Comparison of ENCODE assay signal across 9 cellular contexts in the genomic region with DNA sequence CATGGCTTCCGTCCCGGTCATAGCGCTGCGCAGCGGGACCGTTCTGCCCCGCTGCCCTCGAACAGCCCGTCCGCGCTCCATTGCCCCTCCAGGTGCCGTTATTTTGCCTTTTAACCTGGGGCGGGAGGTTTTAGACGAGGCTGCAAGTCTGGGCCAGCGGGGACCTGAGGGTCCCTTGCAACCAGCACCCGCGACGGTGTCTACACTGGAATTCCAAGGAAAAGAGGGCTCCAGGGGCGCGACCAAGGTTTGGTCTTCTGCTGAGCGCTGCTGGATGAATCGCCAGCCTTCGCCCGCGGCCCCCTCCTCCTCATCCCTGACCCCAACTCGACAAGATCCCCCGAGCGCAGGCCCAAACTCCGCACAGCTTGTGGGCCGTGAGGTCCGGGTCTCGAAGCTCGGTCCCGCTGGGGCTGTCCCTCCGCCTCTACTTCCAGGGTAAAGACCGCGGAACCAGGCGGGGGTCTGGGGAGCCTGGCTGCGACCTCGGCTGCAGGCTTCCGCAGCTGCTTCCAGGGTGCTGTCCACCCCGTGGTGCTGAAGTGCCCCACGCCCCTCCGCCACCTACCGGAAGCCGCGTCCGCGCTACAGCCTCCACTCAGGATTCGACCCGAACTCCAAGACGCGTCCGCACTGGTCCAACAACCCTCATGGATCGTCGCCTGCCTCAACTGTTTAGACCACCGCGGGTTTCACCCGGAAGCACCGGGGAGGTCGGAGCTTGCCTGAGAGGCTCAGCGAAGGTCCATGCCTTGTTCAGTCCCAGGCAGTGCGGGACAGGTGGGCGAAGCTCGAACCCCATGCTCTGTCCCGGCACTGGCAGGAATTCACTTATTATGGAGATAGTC. TPM values are rescaled to one million over a fixed set of nuclear protein-coding genes. Genes with fewer than 3 reads are reported as not detected.
A peak's percentile ranks its signal among the peaks of the same experiment; 100 is the strongest.
DNase-seq lines count a peak whose midpoint lies in the region; ATAC-seq and TF ChIP-seq lines count a peak whose summit lies in the region.
"Had no signal": no experiment of that assay in that cellular context is flagged by ENCODE, and none has a peak within 500 bp of the region (broad histone marks: within the 10 kb centered on the region; RNA-seq: fewer than 3 reads in every experiment).

No MANE protein-coding gene starts in this region.

- H3K4me3 ChIP-seq in RWPE2 (ENCODE audit: severe bottlenecking) (no peak overlapping the region), left ventricle myocardium inferior (peak overlapping the region; percentile 53)

- CTCF ChIA-PET in Calu3 (lab: Charles Lee): no interaction called here

- TF ChIP-seq CTCF in RWPE2 (IDR thresholded peaks at IDR 0.05; ENCODE audit: poor library complexity, severe bottlenecking) (peak; percentile 80), left ventricle myocardium inferior (IDR thresholded peaks at IDR 0.05; ENCODE audit: borderline replicate concordance) (peak; percentile 72), Calu3 (IDR thresholded peaks at IDR 0.05; ENCODE audit: unreplicated experiment) (no peak)

- H3K4me1 ChIP-seq in RWPE2 (ENCODE audit: insufficient read depth, poor library complexity, severe bottlenecking): no peaks in the 10 kb centered on the region
- H3K4me1 ChIP-seq in left ventricle myocardium inferior: peaks cover 59% of the 10 kb centered on the region

- BruUV-seq in Calu3 (replicated peaks; lab: Mats Ljungman, UMichigan): no TSS peak

- intact Hi-C loops in left ventricle myocardium inferior (cut with micrococcal nuclease): loop anchor here (10.0 kb wide), 1 partner anchor 295 kb away; no protein-coding TSS in a partner anchor
- intact Hi-C loops in sciatic nerve (cut with DNase I): loop anchor here (10.0 kb wide), 1 partner anchor 295 kb away; no protein-coding TSS in a partner anchor
- intact Hi-C loops in Calu3 (cut with micrococcal nuclease; ENCODE audit: unreplicated experiment): loop anchor here (10.0 kb wide), 1 partner anchor 295 kb away; no protein-coding TSS in a partner anchor

- H3K36me3 Mint-ChIP-seq in activated naive CD8-positive, alpha-beta T cell treated with anti-CD3 and anti-CD28 coated beads for 36 hours: peaks cover 2% of the 10 kb centered on the region
- H3K36me3 Mint-ChIP-seq in Calu3 (ENCODE audit: insufficient read depth, unreplicated experiment): peaks cover 16% of the 10 kb centered on the region

- H3K36me3 ChIP-seq in RWPE2 (ENCODE audit: low read depth): no peaks in the 10 kb centered on the region
- no peaks in the 10 kb centered on the region for H3K36me3 ChIP-seq in left ventricle myocardium inferior

- H3K27ac ChIP-seq in RWPE2 (ENCODE audit: poor library complexity, severe bottlenecking) (no peak overlapping the region), left ventricle myocardium inferior (replicated peaks) (no peak overlapping the region)
- H3K27ac ChIP-seq: KMS-11 had no signal

- H3K4me1 Mint-ChIP-seq in activated naive CD8-positive, alpha-beta T cell treated with anti-CD3 and anti-CD28 coated beads for 36 hours: peaks cover 22% of the 10 kb centered on the region
- H3K4me1 Mint-ChIP-seq in Calu3 (ENCODE audit: low read depth, unreplicated experiment): peaks cover 20% of the 10 kb centered on the region

- ATAC-seq in RWPE2 (ENCODE audit: low read depth) (peak; percentile 17; the same call in 1 of the 3 replicates), sciatic nerve (peak; percentile 51)

- H3K4me3 Mint-ChIP-seq in activated naive CD8-positive, alpha-beta T cell treated with anti-CD3 and anti-CD28 coated beads for 36 hours: no peak overlapping the region
- no peak overlapping the region for H3K4me3 Mint-ChIP-seq in Calu3 (ENCODE audit: low read depth, unreplicated experiment)

- no peaks in the 10 kb centered on the region for H3K9me3 ChIP-seq in RWPE2 (ENCODE audit: severe bottlenecking)
- no peaks in the 10 kb centered on the region for H3K9me3 ChIP-seq in left ventricle myocardium inferior (replicated peaks)

- H3K27me3 ChIP-seq in RWPE2 (ENCODE audit: insufficient read depth, poor library complexity, severe bottlenecking) (peaks cover 44% of the 10 kb centered on the region), left ventricle myocardium inferior (ENCODE audit: low read depth) (peaks cover 60% of the 10 kb centered on the region)

- no peak overlapping the region for H3K27ac Mint-ChIP-seq in activated naive CD8-positive, alpha-beta T cell treated with anti-CD3 and anti-CD28 coated beads for 36 hours
- no peak overlapping the region for H3K27ac Mint-ChIP-seq in Calu3 (ENCODE audit: unreplicated experiment)

- H3K27me3 Mint-ChIP-seq in activated naive CD8-positive, alpha-beta T cell treated with anti-CD3 and anti-CD28 coated beads for 36 hours: peaks cover 82% of the 10 kb centered on the region
- peaks cover 24% of the 10 kb centered on the region for H3K27me3 Mint-ChIP-seq in Calu3 (ENCODE audit: unreplicated experiment)

- peaks cover 4% of the 10 kb centered on the region for H3K9me3 Mint-ChIP-seq in activated naive CD8-positive, alpha-beta T cell treated with anti-CD3 and anti-CD28 coated beads for 36 hours
- no peaks in the 10 kb centered on the region for H3K9me3 Mint-ChIP-seq in Calu3 (ENCODE audit: low read depth, unreplicated experiment)

- DNase-seq in EH (ENCODE audit: low read depth): peak; percentile 69
- DNase-seq in RWPE2 (ENCODE audit: low spot score): no peak
- DNase-seq in activated naive CD8-positive, alpha-beta T cell treated with anti-CD3 and anti-CD28 coated beads for 36 hours: peak; percentile 67
- DNase-seq in left ventricle myocardium inferior: peak; percentile 80
- peak; percentile 84 for DNase-seq in sciatic nerve (ENCODE audit: low spot score)
- DNase-seq in SKM-1 (lab: John Stamatoyannopoulos, UW; ENCODE audit: unreplicated experiment): no peak
- DNase-seq in Calu3: no peak
- DNase-seq in NCI-H1930 (lab: John Stamatoyannopoulos, UW): no peak

RNA-seq across cellular contexts. Expression of a gene that starts 10.1 kb away (rescaled TPM):
- total RNA-seq in activated naive CD8-positive, alpha-beta T cell treated with anti-CD3 and anti-CD28 coated beads for 36 hours: not detected
- total RNA-seq in left ventricle myocardium inferior: 12.9 TPM
- 13.6 TPM for total RNA-seq in sciatic nerve
- 0.78 and 1.1 TPM in 2 replicates for total RNA-seq in Calu3 (2022)

Comparison
In these comparisons a context has a peak if more than half of its experiments do, and no peak if none do; other contexts are left out.
1. DNase-seq: peak in EH (single experiment), activated naive CD8-positive, alpha-beta T cell treated with anti-CD3 and anti-CD28 coated beads for 36 hours (single experiment), left ventricle myocardium inferior (single experiment) and sciatic nerve (single experiment); none in RWPE2 (single experiment), SKM-1 (single experiment), Calu3 (single experiment) and NCI-H1930 (0 of 2).